ENCODE assay signal across 8 cellular contexts in the genomic region with DNA sequence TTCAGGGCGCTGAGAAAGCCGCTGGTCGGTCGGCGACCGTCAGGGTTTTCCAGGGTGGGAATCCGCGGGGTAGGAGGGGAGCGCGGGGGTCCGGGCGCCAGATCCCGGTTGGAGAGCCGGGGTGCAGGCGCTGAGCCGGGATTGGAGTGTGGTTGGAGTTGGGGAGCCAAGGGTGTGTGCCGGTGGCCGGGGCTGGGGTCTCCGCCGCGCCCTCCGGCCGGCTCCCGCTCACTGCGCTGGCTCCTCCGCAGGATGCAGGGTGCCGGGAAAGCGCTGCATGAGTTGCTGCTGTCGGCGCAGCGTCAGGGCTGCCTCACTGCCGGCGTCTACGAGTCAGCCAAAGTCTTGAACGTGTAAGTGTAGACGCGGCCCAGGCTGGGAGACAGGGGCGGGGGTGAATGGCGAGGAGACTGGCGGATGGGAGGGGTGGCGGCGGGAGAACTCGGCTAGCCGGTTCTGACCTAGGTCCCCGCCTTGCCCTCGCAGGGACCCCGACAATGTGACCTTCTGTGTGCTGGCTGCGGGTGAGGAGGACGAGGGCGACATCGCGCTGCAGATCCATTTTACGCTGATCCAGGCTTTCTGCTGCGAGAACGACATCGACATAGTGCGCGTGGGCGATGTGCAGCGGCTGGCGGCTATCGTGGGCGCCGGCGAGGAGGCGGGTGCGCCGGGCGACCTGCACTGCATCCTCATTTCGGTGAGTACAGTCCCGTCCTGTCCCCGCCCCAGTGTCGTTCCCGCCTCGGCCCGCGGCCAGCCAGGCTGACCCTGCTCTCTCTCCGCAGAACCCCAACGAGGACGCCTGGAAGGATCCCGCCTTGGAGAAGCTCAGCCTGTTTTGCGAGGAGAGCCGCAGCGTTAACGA. TPM values are rescaled to one million over a fixed set of nuclear protein-coding genes. Genes with fewer than 3 reads are reported as not detected.
DNase-seq lines count a peak whose midpoint lies in the region; ATAC-seq and TF ChIP-seq lines count a peak whose summit lies in the region.

No MANE protein-coding gene starts in this region.

- intact Hi-C loops in PC-3 (cut with micrococcal nuclease): no loop called here

- peak overlapping the region; percentile 59 to 77 (median 63) for H3K27ac Mint-ChIP-seq in nephron

- H3K4me2 ChIP-seq in PC-3 (ENCODE audit: low read length): peak overlapping the region; percentile 93

- H3K4me3 ChIP-seq in PC-3 (ENCODE audit: low read length) (peak overlapping the region; percentile 67), foreskin fibroblast (ENCODE audit: low read depth in 1 of 2, low read length in 2 of 2) (peak overlapping the region; percentile 43 to 55)

- ATAC-seq in PC-3: peak; percentile 26

- no peaks in the 10 kb centered on the region for H3K36me3 ChIP-seq in PC-3 (ENCODE audit: low read depth, low read length)

- peaks cover 3% of the 10 kb centered on the region for H3K9me3 Mint-ChIP-seq in nephron

- H3K79me2 ChIP-seq in PC-3 (ENCODE audit: low read length): no peaks in the 10 kb centered on the region

- H3K27me3 Mint-ChIP-seq in nephron (ENCODE audit: low read depth): peaks cover 37% of the 10 kb centered on the region

- no peaks in the 10 kb centered on the region for H4K20me1 ChIP-seq in PC-3 (ENCODE audit: low read length)

- H3K36me3 Mint-ChIP-seq in nephron (ENCODE audit: low read depth): no peaks in the 10 kb centered on the region

- H2AFZ ChIP-seq in PC-3 (ENCODE audit: low read length): peak overlapping the region; percentile 95

- H3K9ac ChIP-seq in PC-3 (ENCODE audit: low read length): peak overlapping the region; percentile 56

- H3K27ac ChIP-seq in PC-3 (ENCODE audit: low read length): peak overlapping the region; percentile 71

- H3K4me3 Mint-ChIP-seq in nephron: peak overlapping the region; percentile 85 to 92 (median 89)

- CTCF ChIA-PET in PC-3 (lab: Charles Lee): no interaction called here

- no peaks in the 10 kb centered on the region for H3F3A ChIP-seq in PC-3 (ENCODE audit: low read length, unreplicated experiment)

- no TSS peak for BruUV-seq in PC-3 (replicated peaks; lab: Mats Ljungman, UMichigan)

- H3K9me3 ChIP-seq in PC-3 (ENCODE audit: low read length): no peaks in the 10 kb centered on the region

- peak; percentile 40 for DNase-seq in NCI-H1092 treated with DMSO at 0.1 percent for 48 hours (lab: John Stamatoyannopoulos, UW)
- no peak for DNase-seq in NCI-H1092 (lab: John Stamatoyannopoulos, UW)
- DNase-seq in PC-3: peak; percentile 20
- DNase-seq in activated gamma-delta T cell (lab: John Stamatoyannopoulos, UW): peak; percentile 28
- peak in 1 of 2 donors; percentile 39 for DNase-seq in foreskin fibroblast
- peak; percentile 60 for DNase-seq in superior temporal gyrus (ENCODE audit: extremely low spot score)
- DNase-seq in glomerular visceral epithelial cell (ENCODE audit: extremely low spot score): no peak

- POLR2A ChIA-PET in PC-3 (lab: Charles Lee; ENCODE audit: unreplicated experiment): no interaction called here

- TF ChIP-seq CTCF in PC-3 (conservative IDR thresholded peaks at IDR 0.05; ENCODE audit: low read depth, low read length): no peak
- no peak for TF ChIP-seq CTCF in foreskin fibroblast (IDR thresholded peaks at IDR 0.05; ENCODE audit: low read depth, low read length)
- TF ChIP-seq CTCF in nephron (IDR thresholded peaks at IDR 0.05; ENCODE audit: unreplicated experiment in 3 of 3): no peak

- H3K4me1 Mint-ChIP-seq in nephron: peaks cover 63% of the 10 kb centered on the region

- no peaks in the 10 kb centered on the region for H3K9me2 ChIP-seq in PC-3 (replicated peaks; ENCODE audit: low read length)

- H3K27me3 ChIP-seq in PC-3 (ENCODE audit: low read length): peaks cover 30% of the 10 kb centered on the region

- H3K4me1 ChIP-seq in PC-3 (ENCODE audit: insufficient read depth, low read length): peaks cover 18% of the 10 kb centered on the region

RNA-seq across cellular contexts. Expression of a gene that starts 0.6 kb away (rescaled TPM):
- total RNA-seq in PC-3 (2014; rRNA removed): 0.69 and 2.1 TPM in 2 replicates

Comparison
In these comparisons a context has a peak if more than half of its experiments do, and no peak if none do; other contexts are left out.
1. DNase-seq: peak in NCI-H1092 treated with DMSO at 0.1 percent for 48 hours (single experiment), PC-3 (single experiment), activated gamma-delta T cell (single experiment) and superior temporal gyrus (single experiment); none in NCI-H1092 (single experiment) and glomerular visceral epithelial cell (single experiment).